In genomic region chr1:114648503-114648902, GRCh38 we compare ENCODE assay signal across 1 cellular context.
TF ChIP-seq lines count a peak whose summit lies in the region.

No MANE protein-coding gene starts in this region.

TF ChIP-seq in H1, 55 proteins besides CTCF, POLR2A, EP300 and RAD21:
- TF ChIP-seq CREB1 (IDR thresholded peaks at IDR 0.05) (no peak), CHD7 (IDR thresholded peaks at IDR 0.05; ENCODE audit: insufficient replicate concordance, low read length) (no peak)
TF ChIP-seq in H1: peak in this region for 0.
